In genomic region chr4:102794999-102795398, GRCh38 we compare ENCODE assay signal across 21 cellular contexts.
"Had no signal": no experiment of that assay in that cellular context is flagged by ENCODE, and none has a peak within 500 bp of the region (broad histone marks: within the 10 kb centered on the region; RNA-seq: fewer than 3 reads in every experiment).

No MANE protein-coding gene starts in this region.

- DNase-seq: activated CD4-positive, alpha-beta T cell treated with anti-CD3 and anti-CD28 coated beads for 36 hours; activated CD4-positive, alpha-beta T cell treated with anti-CD3 and anti-CD28 coated beads, Interleukin-2, amount 50 U/mL, for 1 hour; activated CD8-positive, alpha-beta memory T cell treated with anti-CD3 and anti-CD28 coated beads, Interleukin-2, amount 50 U/mL, for 48 hours; activated CD8-positive, alpha-beta T cell treated with anti-CD3 and anti-CD28 coated beads, Interleukin-2, amount 10 ng/mL, durations not matched to agents 7 days and 5 days; activated effector memory CD4-positive, alpha-beta T cell treated with anti-CD3 and anti-CD28 coated beads, Interleukin-2, amount 50 U/mL, for 16 hours; activated naive CD4-positive, alpha-beta T cell treated with anti-CD3 and anti-CD28 coated beads, Interleukin-2, amount 10 ng/mL, durations not matched to agents 7 days and 5 days; activated T-cell treated with anti-CD3 and anti-CD28 coated beads, Interleukin-2, amount 50 U/mL, for 1 hour; brain microvascular endothelial cell; NCI-H1092 treated with DMSO at 0.1 percent for 48 hours; NCI-H1417 treated with DMSO at 0.1 percent for 48 hours; NCI-H1694; NCI-H2029; NCI-H2107; NCI-H2171 treated with DMSO at 0.1 percent for 48 hours; NCI-H226; NCI-H526; NCI-H82; SIG-M5; WERI-Rb-1 had no signal

- H3K27ac ChIP-seq: brain microvascular endothelial cell, KMS-11, WERI-Rb-1 had no signal

- H3K27ac Mint-ChIP-seq: activated CD8-positive, alpha-beta T cell treated with anti-CD3 and anti-CD28 coated beads, Interleukin-2, amount 10 ng/mL, durations not matched to agents 7 days and 5 days; activated naive CD4-positive, alpha-beta T cell treated with anti-CD3 and anti-CD28 coated beads, Interleukin-2, amount 10 ng/mL, durations not matched to agents 7 days and 5 days had no signal

- H3K27me3 ChIP-seq: brain microvascular endothelial cell, cardiac muscle cell had no signal

- H3K4me3 ChIP-seq: cardiac muscle cell had no signal

- H3K4me2 ChIP-seq: KMS-11 had no signal

- H3K4me3 Mint-ChIP-seq: activated CD4-positive, alpha-beta T cell treated with anti-CD3 and anti-CD28 coated beads for 36 hours; activated CD8-positive, alpha-beta T cell treated with anti-CD3 and anti-CD28 coated beads, Interleukin-2, amount 10 ng/mL, durations not matched to agents 7 days and 5 days; activated naive CD4-positive, alpha-beta T cell treated with anti-CD3 and anti-CD28 coated beads, Interleukin-2, amount 10 ng/mL, durations not matched to agents 7 days and 5 days had no signal

- ATAC-seq: activated CD4-positive, alpha-beta T cell treated with anti-CD3 and anti-CD28 coated beads for 36 hours; activated CD8-positive, alpha-beta T cell treated with anti-CD3 and anti-CD28 coated beads, Interleukin-2, amount 10 ng/mL, durations not matched to agents 7 days and 5 days had no signal

- H3K9ac ChIP-seq: KMS-11 had no signal

- H3K27me3 Mint-ChIP-seq: activated CD4-positive, alpha-beta T cell treated with anti-CD3 and anti-CD28 coated beads for 36 hours; activated naive CD4-positive, alpha-beta T cell treated with anti-CD3 and anti-CD28 coated beads, Interleukin-2, amount 10 ng/mL, durations not matched to agents 7 days and 5 days had no signal

- H3K9me3 Mint-ChIP-seq: activated naive CD4-positive, alpha-beta T cell treated with anti-CD3 and anti-CD28 coated beads, Interleukin-2, amount 10 ng/mL, durations not matched to agents 7 days and 5 days had no signal
